In genomic region chr2:174588463-174588862, GRCh38 we compare ENCODE assay signal across 1 cellular context.
TF ChIP-seq lines count a peak whose summit lies in the region.

No MANE protein-coding gene starts in this region.

TF ChIP-seq in H1, 55 proteins besides CTCF, POLR2A, EP300 and RAD21:
- no peak for TF ChIP-seq KDM1A (IDR thresholded peaks at IDR 0.05; ENCODE audit: borderline replicate concordance, low read length)
- TF ChIP-seq SIRT6 (IDR thresholded peaks at IDR 0.05; ENCODE audit: low read length), result no peak
